Comparison of ENCODE assay signal across 1 cellular context in the genomic region with DNA sequence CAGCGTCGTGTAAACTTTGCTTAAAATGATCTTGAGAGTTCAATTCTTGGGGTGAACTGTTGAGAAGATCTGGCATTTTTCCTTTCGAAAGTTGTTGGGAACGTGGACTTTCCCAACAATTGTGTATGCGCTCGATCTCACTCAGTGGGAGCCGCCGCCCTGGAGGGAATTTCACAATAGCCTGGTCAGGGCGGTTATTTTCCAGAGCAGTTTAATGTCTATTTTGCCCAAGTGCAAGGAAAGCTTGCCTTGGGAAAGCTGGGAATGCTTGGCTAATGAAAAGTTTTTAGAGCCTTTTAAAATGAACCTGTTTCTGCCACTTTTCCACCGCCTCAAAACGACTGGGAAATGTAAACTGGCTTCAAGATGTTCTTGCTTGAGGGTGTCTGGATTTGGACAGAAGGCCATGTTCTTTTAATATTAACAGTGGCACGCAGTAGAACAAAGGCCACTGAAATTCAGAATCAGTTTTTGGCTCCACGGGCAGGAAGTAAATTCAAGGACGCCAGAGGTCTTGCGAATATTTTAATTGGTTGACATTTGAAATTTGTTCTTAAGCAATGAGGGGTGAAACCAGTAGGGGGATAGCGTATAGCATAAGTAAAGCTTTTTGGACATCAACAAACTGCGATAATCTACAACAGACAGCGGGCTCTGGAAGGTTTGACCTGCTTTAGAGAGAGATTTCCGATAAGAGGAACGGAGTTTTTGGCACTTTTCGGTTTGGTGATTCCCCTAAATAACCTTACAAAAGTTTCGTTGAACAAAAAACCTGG.
TF ChIP-seq lines count a peak whose summit lies in the region.

No MANE protein-coding gene starts in this region.

TF ChIP-seq in HepG2, 621 proteins besides CTCF, POLR2A, EP300 and RAD21 (continued from another document and continues in another):
- TF ChIP-seq, protein P1, sequence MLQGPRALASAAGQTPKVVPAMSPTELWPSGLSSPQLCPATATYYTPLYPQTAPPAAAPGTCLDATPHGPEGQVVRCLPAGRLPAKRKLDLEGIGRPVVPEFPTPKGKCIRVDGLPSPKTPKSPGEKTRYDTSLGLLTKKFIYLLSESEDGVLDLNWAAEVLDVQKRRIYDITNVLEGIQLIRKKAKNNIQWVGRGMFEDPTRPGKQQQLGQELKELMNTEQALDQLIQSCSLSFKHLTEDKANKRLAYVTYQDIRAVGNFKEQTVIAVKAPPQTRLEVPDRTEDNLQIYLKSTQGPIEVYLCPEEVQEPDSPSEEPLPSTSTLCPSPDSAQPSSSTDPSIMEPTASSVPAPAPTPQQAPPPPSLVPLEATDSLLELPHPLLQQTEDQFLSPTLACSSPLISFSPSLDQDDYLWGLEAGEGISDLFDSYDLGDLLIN (CRISPR knock-in tag; IDR thresholded peaks at IDR 0.05; ENCODE audit: borderline replicate concordance) = 0 out of 2 replicates have a peak, but pooled peaks have one; percentile 16
- peak; percentile 53; the same call in 1 of the 2 replicates for TF ChIP-seq KAT8 (CRISPR knock-in tag; IDR thresholded peaks at IDR 0.05)
- no peak for TF ChIP-seq CHCHD3 (CRISPR knock-in tag; IDR thresholded peaks at IDR 0.05)
- peak; percentile 54; the same call in 1 of the 2 replicates for TF ChIP-seq ZNF615 (CRISPR knock-in tag; IDR thresholded peaks at IDR 0.05; ENCODE audit: borderline replicate concordance)
- no peak for TF ChIP-seq ZNF44 (CRISPR knock-in tag; IDR thresholded peaks at IDR 0.05)
- peak; percentile 47; the same call in 1 of the 2 replicates for TF ChIP-seq NCOR1 (IDR thresholded peaks at IDR 0.05; ENCODE audit: borderline replicate concordance, low read length)
- TF ChIP-seq, protein P2, sequence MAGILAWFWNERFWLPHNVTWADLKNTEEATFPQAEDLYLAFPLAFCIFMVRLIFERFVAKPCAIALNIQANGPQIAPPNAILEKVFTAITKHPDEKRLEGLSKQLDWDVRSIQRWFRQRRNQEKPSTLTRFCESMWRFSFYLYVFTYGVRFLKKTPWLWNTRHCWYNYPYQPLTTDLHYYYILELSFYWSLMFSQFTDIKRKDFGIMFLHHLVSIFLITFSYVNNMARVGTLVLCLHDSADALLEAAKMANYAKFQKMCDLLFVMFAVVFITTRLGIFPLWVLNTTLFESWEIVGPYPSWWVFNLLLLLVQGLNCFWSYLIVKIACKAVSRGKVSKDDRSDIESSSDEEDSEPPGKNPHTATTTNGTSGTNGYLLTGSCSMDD (CRISPR knock-in tag; IDR thresholded peaks at IDR 0.05) = no peak
- TF ChIP-seq FOXP1 (IDR thresholded peaks at IDR 0.05) = no peak
- TF ChIP-seq FOXP1 (CRISPR knock-in tag; IDR thresholded peaks at IDR 0.05) = no peak
- peak; percentile 7; the same call in 1 of the 2 replicates for TF ChIP-seq SAP130 (CRISPR knock-in tag; IDR thresholded peaks at IDR 0.05; ENCODE audit: low read depth)
- no peak for TF ChIP-seq GATA4 (IDR thresholded peaks at IDR 0.05; ENCODE audit: borderline replicate concordance, low read depth)
- TF ChIP-seq POGZ (CRISPR knock-in tag; IDR thresholded peaks at IDR 0.05) = peak; percentile 15; the same call in 1 of the 2 replicates
- TF ChIP-seq ZNF556 (CRISPR knock-in tag; IDR thresholded peaks at IDR 0.05; ENCODE audit: borderline replicate concordance) = no peak
- peak; percentile 97 for TF ChIP-seq CEBPB (IDR thresholded peaks at IDR 0.05; ENCODE audit: borderline replicate concordance, low read depth, low read length)
- no peak for TF ChIP-seq ZNF629 (CRISPR knock-in tag; conservative IDR thresholded peaks at IDR 0.05)
- no peak for TF ChIP-seq ZBTB1 (CRISPR knock-in tag; IDR thresholded peaks at IDR 0.05; ENCODE audit: borderline replicate concordance)
- 0 out of 2 replicates have a peak, but pooled peaks have one; percentile 14 for TF ChIP-seq SRF (IDR thresholded peaks at IDR 0.05; ENCODE audit: low read depth, low read length)
- TF ChIP-seq, protein P3, sequence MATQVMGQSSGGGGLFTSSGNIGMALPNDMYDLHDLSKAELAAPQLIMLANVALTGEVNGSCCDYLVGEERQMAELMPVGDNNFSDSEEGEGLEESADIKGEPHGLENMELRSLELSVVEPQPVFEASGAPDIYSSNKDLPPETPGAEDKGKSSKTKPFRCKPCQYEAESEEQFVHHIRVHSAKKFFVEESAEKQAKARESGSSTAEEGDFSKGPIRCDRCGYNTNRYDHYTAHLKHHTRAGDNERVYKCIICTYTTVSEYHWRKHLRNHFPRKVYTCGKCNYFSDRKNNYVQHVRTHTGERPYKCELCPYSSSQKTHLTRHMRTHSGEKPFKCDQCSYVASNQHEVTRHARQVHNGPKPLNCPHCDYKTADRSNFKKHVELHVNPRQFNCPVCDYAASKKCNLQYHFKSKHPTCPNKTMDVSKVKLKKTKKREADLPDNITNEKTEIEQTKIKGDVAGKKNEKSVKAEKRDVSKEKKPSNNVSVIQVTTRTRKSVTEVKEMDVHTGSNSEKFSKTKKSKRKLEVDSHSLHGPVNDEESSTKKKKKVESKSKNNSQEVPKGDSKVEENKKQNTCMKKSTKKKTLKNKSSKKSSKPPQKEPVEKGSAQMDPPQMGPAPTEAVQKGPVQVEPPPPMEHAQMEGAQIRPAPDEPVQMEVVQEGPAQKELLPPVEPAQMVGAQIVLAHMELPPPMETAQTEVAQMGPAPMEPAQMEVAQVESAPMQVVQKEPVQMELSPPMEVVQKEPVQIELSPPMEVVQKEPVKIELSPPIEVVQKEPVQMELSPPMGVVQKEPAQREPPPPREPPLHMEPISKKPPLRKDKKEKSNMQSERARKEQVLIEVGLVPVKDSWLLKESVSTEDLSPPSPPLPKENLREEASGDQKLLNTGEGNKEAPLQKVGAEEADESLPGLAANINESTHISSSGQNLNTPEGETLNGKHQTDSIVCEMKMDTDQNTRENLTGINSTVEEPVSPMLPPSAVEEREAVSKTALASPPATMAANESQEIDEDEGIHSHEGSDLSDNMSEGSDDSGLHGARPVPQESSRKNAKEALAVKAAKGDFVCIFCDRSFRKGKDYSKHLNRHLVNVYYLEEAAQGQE (IDR thresholded peaks at IDR 0.05; ENCODE audit: borderline replicate concordance in 1 of 2, low read depth in 1 of 2, low read length in 2 of 2) = peak in 1 of 2 experiments; percentile 8; a peak in 1 of 4 replicates
- TF ChIP-seq ATM (IDR thresholded peaks at IDR 0.05; ENCODE audit: borderline replicate concordance) = no peak
- no peak for TF ChIP-seq ZNF891 (CRISPR knock-in tag; IDR thresholded peaks at IDR 0.05)
- TF ChIP-seq, protein P4, sequence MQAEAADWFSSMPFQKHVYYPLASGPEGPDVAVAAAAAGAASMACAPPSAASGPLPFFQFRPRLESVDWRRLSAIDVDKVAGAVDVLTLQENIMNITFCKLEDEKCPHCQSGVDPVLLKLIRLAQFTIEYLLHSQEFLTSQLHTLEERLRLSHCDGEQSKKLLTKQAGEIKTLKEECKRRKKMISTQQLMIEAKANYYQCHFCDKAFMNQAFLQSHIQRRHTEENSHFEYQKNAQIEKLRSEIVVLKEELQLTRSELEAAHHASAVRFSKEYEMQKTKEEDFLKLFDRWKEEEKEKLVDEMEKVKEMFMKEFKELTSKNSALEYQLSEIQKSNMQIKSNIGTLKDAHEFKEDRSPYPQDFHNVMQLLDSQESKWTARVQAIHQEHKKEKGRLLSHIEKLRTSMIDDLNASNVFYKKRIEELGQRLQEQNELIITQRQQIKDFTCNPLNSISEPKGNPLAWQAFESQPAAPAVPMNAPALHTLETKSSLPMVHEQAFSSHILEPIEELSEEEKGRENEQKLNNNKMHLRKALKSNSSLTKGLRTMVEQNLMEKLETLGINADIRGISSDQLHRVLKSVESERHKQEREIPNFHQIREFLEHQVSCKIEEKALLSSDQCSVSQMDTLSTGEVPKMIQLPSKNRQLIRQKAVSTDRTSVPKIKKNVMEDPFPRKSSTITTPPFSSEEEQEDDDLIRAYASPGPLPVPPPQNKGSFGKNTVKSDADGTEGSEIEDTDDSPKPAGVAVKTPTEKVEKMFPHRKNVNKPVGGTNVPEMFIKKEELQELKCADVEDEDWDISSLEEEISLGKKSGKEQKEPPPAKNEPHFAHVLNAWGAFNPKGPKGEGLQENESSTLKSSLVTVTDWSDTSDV (CRISPR knock-in tag; IDR thresholded peaks at IDR 0.05) = no peak
- no peak for TF ChIP-seq EED (CRISPR knock-in tag; IDR thresholded peaks at IDR 0.05)
- TF ChIP-seq NFYC (CRISPR knock-in tag; IDR thresholded peaks at IDR 0.05) = no peak
- TF ChIP-seq, protein P5, sequence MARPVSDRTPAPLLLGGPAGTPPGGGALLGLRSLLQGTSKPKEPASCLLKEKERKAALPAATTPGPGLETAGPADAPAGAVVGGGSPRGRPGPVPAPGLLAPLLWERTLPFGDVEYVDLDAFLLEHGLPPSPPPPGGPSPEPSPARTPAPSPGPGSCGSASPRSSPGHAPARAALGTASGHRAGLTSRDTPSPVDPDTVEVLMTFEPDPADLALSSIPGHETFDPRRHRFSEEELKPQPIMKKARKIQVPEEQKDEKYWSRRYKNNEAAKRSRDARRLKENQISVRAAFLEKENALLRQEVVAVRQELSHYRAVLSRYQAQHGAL (CRISPR knock-in tag; IDR thresholded peaks at IDR 0.05; ENCODE audit: not compliant biosample characterization) = peak; percentile 20
- 0 out of 2 replicates have a peak, but pooled peaks have one; percentile 13 for TF ChIP-seq ZBTB8A (CRISPR knock-in tag; IDR thresholded peaks at IDR 0.05; ENCODE audit: borderline replicate concordance, low read depth)
- TF ChIP-seq, protein P6, sequence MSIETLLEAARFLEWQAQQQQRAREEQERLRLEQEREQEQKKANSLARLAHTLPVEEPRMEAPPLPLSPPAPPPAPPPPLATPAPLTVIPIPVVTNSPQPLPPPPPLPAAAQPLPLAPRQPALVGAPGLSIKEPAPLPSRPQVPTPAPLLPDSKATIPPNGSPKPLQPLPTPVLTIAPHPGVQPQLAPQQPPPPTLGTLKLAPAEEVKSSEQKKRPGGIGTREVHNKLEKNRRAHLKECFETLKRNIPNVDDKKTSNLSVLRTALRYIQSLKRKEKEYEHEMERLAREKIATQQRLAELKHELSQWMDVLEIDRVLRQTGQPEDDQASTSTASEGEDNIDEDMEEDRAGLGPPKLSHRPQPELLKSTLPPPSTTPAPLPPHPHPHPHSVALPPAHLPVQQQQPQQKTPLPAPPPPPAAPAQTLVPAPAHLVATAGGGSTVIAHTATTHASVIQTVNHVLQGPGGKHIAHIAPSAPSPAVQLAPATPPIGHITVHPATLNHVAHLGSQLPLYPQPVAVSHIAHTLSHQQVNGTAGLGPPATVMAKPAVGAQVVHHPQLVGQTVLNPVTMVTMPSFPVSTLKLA (IDR thresholded peaks at IDR 0.05) = no peak
- TF ChIP-seq, protein P7, sequence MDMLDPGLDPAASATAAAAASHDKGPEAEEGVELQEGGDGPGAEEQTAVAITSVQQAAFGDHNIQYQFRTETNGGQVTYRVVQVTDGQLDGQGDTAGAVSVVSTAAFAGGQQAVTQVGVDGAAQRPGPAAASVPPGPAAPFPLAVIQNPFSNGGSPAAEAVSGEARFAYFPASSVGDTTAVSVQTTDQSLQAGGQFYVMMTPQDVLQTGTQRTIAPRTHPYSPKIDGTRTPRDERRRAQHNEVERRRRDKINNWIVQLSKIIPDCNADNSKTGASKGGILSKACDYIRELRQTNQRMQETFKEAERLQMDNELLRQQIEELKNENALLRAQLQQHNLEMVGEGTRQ (IDR thresholded peaks at IDR 0.05; ENCODE audit: low read depth, low read length) = no peak
- TF ChIP-seq, protein P7 (CRISPR knock-in tag; IDR thresholded peaks at IDR 0.05; ENCODE audit: borderline replicate concordance) = peak; percentile 13; the same call in 1 of the 2 replicates
- no peak; the same call in 1 of the 2 replicates for TF ChIP-seq RFX3 (CRISPR knock-in tag; IDR thresholded peaks at IDR 0.05)
- TF ChIP-seq RBAK (CRISPR knock-in tag; IDR thresholded peaks at IDR 0.05) = no peak
- peak; percentile 52 for TF ChIP-seq PHF21A (CRISPR knock-in tag; IDR thresholded peaks at IDR 0.05)
- TF ChIP-seq, protein P8, sequence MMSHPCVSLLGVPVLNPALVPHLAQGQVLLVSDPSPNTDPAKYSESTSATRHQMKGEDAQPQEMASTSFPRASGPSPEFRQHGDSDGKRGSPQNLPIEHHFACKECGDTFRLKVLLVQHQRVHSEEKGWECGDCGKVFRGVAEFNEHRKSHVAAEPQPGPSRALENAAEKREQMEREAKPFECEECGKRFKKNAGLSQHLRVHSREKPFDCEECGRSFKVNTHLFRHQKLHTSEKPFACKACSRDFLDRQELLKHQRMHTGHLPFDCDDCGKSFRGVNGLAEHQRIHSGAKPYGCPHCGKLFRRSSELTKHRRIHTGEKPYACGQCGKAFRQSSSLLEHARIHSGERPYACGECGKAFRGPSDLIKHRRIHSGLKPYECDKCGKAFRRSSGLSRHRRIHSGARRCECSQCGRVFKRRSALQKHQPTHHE (CRISPR knock-in tag; IDR thresholded peaks at IDR 0.05; ENCODE audit: borderline replicate concordance) = 0 out of 2 replicates have a peak, but pooled peaks have one; percentile 1
- no peak for TF ChIP-seq ZNF788 (CRISPR knock-in tag; IDR thresholded peaks at IDR 0.05; ENCODE audit: borderline replicate concordance)
- TF ChIP-seq ASH2L (IDR thresholded peaks at IDR 0.05; ENCODE audit: insufficient read length, low read depth, low read length) = peak; percentile 4
- no peak for TF ChIP-seq SNAPC2 (CRISPR knock-in tag; IDR thresholded peaks at IDR 0.05)
- peak; percentile 41; the same call in 1 of the 2 replicates for TF ChIP-seq ZNF143 (CRISPR knock-in tag; IDR thresholded peaks at IDR 0.05)
- TF ChIP-seq KLF16 (CRISPR knock-in tag; IDR thresholded peaks at IDR 0.05) = 0 out of 4 replicates have a peak, but pooled peaks of 1 of the 2 experiments have one; percentile 24
- 0 out of 2 replicates have a peak, but pooled peaks have one; percentile 11 for TF ChIP-seq ZNF878 (CRISPR knock-in tag; IDR thresholded peaks at IDR 0.05)
- TF ChIP-seq CEBPG (CRISPR knock-in tag; IDR thresholded peaks at IDR 0.05) = peak; percentile 86
- TF ChIP-seq, protein P9, sequence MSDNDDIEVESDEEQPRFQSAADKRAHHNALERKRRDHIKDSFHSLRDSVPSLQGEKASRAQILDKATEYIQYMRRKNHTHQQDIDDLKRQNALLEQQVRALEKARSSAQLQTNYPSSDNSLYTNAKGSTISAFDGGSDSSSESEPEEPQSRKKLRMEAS (IDR thresholded peaks at IDR 0.05) = peak; percentile 16; the same call in 1 of the 2 replicates
- peak; percentile 22 for TF ChIP-seq SRSF1 (optimal IDR thresholded peaks at IDR 0.05; ENCODE audit: low read depth, low read length)
- no peak for TF ChIP-seq ZNF12 (CRISPR knock-in tag; IDR thresholded peaks at IDR 0.05)
- TF ChIP-seq, protein P10, sequence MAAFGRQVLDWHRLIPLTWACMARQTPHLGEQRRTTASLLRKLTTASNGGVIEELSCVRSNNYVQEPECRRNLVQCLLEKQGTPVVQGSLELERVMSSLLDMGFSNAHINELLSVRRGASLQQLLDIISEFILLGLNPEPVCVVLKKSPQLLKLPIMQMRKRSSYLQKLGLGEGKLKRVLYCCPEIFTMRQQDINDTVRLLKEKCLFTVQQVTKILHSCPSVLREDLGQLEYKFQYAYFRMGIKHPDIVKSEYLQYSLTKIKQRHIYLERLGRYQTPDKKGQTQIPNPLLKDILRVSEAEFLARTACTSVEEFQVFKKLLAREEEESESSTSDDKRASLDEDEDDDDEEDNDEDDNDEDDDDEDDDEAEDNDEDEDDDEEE (CRISPR knock-in tag; IDR thresholded peaks at IDR 0.05) = peak; percentile 53; the same call in 1 of the 2 replicates
- TF ChIP-seq ELF4 (CRISPR knock-in tag; IDR thresholded peaks at IDR 0.05; ENCODE audit: borderline replicate concordance) = peak; percentile 53; the same call in 1 of the 2 replicates
- TF ChIP-seq ATF1 (CRISPR knock-in tag; IDR thresholded peaks at IDR 0.05) = 0 out of 2 replicates have a peak, but pooled peaks have one; percentile 41
- TF ChIP-seq SPEN (CRISPR knock-in tag; IDR thresholded peaks at IDR 0.05; ENCODE audit: low read depth) = peak; percentile 6; the same call in 1 of the 2 replicates
